ENCODE assay signal across 1 cellular context in the genomic region with DNA sequence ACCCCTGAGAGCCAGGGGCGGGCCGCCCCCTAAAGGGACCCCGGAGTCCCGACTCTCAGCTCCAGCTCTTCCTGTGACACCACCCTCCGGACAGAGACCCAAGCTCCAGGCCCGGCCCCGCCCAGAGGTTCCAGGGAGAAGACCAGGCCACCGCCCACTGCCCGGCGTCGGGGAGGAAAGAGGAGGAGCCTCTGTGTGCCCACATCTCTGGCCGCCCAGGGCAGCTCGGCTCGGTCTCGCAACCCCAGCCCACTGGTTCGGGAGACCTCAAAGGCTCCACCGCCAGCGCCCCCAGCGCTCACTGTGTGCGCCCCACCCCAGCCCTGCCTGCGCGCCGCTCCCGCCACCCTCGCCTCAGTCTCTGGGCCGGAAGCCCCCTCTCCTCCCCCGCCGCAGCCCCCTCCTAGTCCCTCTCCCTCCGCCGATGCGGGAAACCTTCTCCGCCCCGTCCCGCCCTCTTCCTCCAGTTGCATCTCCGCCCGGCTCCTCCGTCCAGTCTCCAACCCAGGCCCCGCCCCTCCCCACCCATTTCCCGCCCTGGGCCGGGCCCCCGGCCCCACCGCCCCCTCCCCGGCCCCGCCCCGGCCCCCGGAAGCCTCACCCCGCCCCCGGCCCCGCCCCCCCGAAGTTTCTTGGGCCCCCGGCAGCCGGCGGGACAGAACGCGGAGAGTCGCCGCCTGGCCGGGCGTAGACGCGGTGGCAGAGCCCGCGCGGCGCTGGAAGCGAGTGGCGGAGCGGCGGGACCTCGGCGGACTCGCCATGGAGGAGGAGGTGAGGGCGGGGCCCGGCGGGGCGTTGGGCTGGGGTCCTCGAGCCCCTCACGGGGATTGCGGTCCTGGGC.
A peak's percentile ranks its signal among the peaks of the same experiment; 100 is the strongest.
TF ChIP-seq lines count a peak whose summit lies in the region.

A gene with protein sequence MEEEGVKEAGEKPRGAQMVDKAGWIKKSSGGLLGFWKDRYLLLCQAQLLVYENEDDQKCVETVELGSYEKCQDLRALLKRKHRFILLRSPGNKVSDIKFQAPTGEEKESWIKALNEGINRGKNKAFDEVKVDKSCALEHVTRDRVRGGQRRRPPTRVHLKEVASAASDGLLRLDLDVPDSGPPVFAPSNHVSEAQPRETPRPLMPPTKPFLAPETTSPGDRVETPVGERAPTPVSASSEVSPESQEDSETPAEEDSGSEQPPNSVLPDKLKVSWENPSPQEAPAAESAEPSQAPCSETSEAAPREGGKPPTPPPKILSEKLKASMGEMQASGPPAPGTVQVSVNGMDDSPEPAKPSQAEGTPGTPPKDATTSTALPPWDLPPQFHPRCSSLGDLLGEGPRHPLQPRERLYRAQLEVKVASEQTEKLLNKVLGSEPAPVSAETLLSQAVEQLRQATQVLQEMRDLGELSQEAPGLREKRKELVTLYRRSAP (plus strand): TSS at position 658 of the 841 bp plus-strand sequence. CDS start 102 bp downstream, at position 760.

TF ChIP-seq in HepG2, 621 proteins besides CTCF, POLR2A, EP300 and RAD21 (continued from another document and continues in another):
- TF ChIP-seq SIN3A (IDR thresholded peaks at IDR 0.05; ENCODE audit: borderline replicate concordance, low read depth, low read length), result peak; percentile 73; the same call in 1 of the 2 replicates
- peak; percentile 40 for TF ChIP-seq GABPA (IDR thresholded peaks at IDR 0.05; ENCODE audit: low read depth, low read length)
- peak; percentile 69 for TF ChIP-seq GABPA (CRISPR knock-in tag; IDR thresholded peaks at IDR 0.05; ENCODE audit: low read depth)
- no peak for TF ChIP-seq BRD4 (CRISPR knock-in tag; IDR thresholded peaks at IDR 0.05)
- no peak for TF ChIP-seq ZIK1 (CRISPR knock-in tag; IDR thresholded peaks at IDR 0.05; ENCODE audit: borderline replicate concordance, low read depth)
- TF ChIP-seq, protein P1, sequence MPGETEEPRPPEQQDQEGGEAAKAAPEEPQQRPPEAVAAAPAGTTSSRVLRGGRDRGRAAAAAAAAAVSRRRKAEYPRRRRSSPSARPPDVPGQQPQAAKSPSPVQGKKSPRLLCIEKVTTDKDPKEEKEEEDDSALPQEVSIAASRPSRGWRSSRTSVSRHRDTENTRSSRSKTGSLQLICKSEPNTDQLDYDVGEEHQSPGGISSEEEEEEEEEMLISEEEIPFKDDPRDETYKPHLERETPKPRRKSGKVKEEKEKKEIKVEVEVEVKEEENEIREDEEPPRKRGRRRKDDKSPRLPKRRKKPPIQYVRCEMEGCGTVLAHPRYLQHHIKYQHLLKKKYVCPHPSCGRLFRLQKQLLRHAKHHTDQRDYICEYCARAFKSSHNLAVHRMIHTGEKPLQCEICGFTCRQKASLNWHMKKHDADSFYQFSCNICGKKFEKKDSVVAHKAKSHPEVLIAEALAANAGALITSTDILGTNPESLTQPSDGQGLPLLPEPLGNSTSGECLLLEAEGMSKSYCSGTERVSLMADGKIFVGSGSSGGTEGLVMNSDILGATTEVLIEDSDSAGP (CRISPR knock-in tag; IDR thresholded peaks at IDR 0.05; ENCODE audit: borderline replicate concordance), result peak; percentile 32; the same call in 1 of the 2 replicates
- TF ChIP-seq KLF11 (CRISPR knock-in tag; IDR thresholded peaks at IDR 0.05), result 0 out of 2 replicates have a peak, but pooled peaks have one; percentile 35
- no peak for TF ChIP-seq PLRG1 (conservative IDR thresholded peaks at IDR 0.05)
- TF ChIP-seq, protein P2, sequence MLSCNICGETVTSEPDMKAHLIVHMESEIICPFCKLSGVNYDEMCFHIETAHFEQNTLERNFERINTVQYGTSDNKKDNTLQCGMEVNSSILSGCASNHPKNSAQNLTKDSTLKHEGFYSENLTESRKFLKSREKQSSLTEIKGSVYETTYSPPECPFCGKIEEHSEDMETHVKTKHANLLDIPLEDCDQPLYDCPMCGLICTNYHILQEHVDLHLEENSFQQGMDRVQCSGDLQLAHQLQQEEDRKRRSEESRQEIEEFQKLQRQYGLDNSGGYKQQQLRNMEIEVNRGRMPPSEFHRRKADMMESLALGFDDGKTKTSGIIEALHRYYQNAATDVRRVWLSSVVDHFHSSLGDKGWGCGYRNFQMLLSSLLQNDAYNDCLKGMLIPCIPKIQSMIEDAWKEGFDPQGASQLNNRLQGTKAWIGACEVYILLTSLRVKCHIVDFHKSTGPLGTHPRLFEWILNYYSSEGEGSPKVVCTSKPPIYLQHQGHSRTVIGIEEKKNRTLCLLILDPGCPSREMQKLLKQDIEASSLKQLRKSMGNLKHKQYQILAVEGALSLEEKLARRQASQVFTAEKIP (CRISPR knock-in tag; IDR thresholded peaks at IDR 0.05; ENCODE audit: borderline replicate concordance), result no peak
- TF ChIP-seq, protein P3, sequence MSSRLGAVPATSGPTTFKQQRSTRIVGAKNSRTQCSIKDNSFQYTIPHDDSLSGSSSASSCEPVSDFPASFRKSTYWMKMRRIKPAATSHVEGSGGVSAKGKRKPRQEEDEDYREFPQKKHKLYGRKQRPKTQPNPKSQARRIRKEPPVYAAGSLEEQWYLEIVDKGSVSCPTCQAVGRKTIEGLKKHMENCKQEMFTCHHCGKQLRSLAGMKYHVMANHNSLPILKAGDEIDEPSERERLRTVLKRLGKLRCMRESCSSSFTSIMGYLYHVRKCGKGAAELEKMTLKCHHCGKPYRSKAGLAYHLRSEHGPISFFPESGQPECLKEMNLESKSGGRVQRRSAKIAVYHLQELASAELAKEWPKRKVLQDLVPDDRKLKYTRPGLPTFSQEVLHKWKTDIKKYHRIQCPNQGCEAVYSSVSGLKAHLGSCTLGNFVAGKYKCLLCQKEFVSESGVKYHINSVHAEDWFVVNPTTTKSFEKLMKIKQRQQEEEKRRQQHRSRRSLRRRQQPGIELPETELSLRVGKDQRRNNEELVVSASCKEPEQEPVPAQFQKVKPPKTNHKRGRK (CRISPR knock-in tag; IDR thresholded peaks at IDR 0.05), result no peak
- 0 out of 2 replicates have a peak, but pooled peaks have one; percentile 32 for TF ChIP-seq NKX3-1 (CRISPR knock-in tag; IDR thresholded peaks at IDR 0.05)
- no peak for TF ChIP-seq ZNF576 (CRISPR knock-in tag; IDR thresholded peaks at IDR 0.05)
- no peak for TF ChIP-seq CC2D1A (CRISPR knock-in tag; IDR thresholded peaks at IDR 0.05)
- TF ChIP-seq ZNF883 (CRISPR knock-in tag; IDR thresholded peaks at IDR 0.05; ENCODE audit: not compliant biosample characterization), result peak; percentile 20
- TF ChIP-seq KDM6A (CRISPR knock-in tag; IDR thresholded peaks at IDR 0.05; ENCODE audit: low read depth), result no peak
- TF ChIP-seq BCL6 (CRISPR knock-in tag; IDR thresholded peaks at IDR 0.05), result no peak; the same call in 1 of the 2 replicates
- no peak for TF ChIP-seq ZNF557 (CRISPR knock-in tag; IDR thresholded peaks at IDR 0.05)
- TF ChIP-seq HCFC1 (IDR thresholded peaks at IDR 0.05; ENCODE audit: low read depth, low read length), result no peak
- TF ChIP-seq CHD4 (IDR thresholded peaks at IDR 0.05; ENCODE audit: borderline replicate concordance, low read length), result no peak
- TF ChIP-seq CBX1 (IDR thresholded peaks at IDR 0.05; ENCODE audit: low read depth), result no peak
- TF ChIP-seq, protein P4, sequence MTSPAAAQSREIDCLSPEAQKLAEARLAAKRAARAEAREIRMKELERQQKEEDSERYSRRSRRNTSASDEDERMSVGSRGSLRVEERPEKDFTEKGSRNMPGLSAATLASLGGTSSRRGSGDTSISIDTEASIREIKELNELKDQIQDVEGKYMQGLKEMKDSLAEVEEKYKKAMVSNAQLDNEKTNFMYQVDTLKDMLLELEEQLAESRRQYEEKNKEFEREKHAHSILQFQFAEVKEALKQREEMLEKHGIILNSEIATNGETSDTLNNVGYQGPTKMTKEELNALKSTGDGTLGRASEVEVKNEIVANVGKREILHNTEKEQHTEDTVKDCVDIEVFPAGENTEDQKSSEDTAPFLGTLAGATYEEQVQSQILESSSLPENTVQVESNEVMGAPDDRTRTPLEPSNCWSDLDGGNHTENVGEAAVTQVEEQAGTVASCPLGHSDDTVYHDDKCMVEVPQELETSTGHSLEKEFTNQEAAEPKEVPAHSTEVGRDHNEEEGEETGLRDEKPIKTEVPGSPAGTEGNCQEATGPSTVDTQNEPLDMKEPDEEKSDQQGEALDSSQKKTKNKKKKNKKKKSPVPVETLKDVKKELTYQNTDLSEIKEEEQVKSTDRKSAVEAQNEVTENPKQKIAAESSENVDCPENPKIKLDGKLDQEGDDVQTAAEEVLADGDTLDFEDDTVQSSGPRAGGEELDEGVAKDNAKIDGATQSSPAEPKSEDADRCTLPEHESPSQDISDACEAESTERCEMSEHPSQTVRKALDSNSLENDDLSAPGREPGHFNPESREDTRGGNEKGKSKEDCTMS (CRISPR knock-in tag; conservative IDR thresholded peaks at IDR 0.05), result no peak
- TF ChIP-seq TOPORS (CRISPR knock-in tag; IDR thresholded peaks at IDR 0.05), result no peak
- no peak for TF ChIP-seq ZNF616 (CRISPR knock-in tag; IDR thresholded peaks at IDR 0.05; ENCODE audit: low read depth)
- no peak for TF ChIP-seq CREM (IDR thresholded peaks at IDR 0.05)
- no peak for TF ChIP-seq CREM (CRISPR knock-in tag; IDR thresholded peaks at IDR 0.05)
- no peak for TF ChIP-seq ZZZ3 (CRISPR knock-in tag; IDR thresholded peaks at IDR 0.05; ENCODE audit: borderline replicate concordance)
- no peak for TF ChIP-seq ZNF124 (CRISPR knock-in tag; IDR thresholded peaks at IDR 0.05)
- peak; percentile 82 for TF ChIP-seq POLR2G (IDR thresholded peaks at IDR 0.05; ENCODE audit: low read depth, low read length)
- TF ChIP-seq ZFP36L1 (CRISPR knock-in tag; IDR thresholded peaks at IDR 0.05), result no peak
- TF ChIP-seq ZNF879 (CRISPR knock-in tag; IDR thresholded peaks at IDR 0.05), result no peak
- no peak for TF ChIP-seq TAF15 (IDR thresholded peaks at IDR 0.05; ENCODE audit: low read depth, low read length, poor library complexity, severe bottlenecking)
- TF ChIP-seq RBM22 (optimal IDR thresholded peaks at IDR 0.05; ENCODE audit: low read length), result no peak
- no peak for TF ChIP-seq KMT2A (CRISPR knock-in tag; IDR thresholded peaks at IDR 0.05)
- no peak for TF ChIP-seq PAF1 (CRISPR knock-in tag; IDR thresholded peaks at IDR 0.05)
- peak; percentile 64; the same call in 1 of the 2 replicates for TF ChIP-seq YEATS4 (CRISPR knock-in tag; IDR thresholded peaks at IDR 0.05; ENCODE audit: borderline replicate concordance)
- no peak for TF ChIP-seq ZNF615 (CRISPR knock-in tag; IDR thresholded peaks at IDR 0.05; ENCODE audit: borderline replicate concordance)
- TF ChIP-seq CHD2 (IDR thresholded peaks at IDR 0.05; ENCODE audit: low read depth, low read length), result no peak
- TF ChIP-seq NFE2L2 (IDR thresholded peaks at IDR 0.05; ENCODE audit: low read length), result no peak
- peak; percentile 47; the same call in 1 of the 2 replicates for TF ChIP-seq HOXA3 (CRISPR knock-in tag; IDR thresholded peaks at IDR 0.05)
- TF ChIP-seq FOXM1 (CRISPR knock-in tag; IDR thresholded peaks at IDR 0.05), result no peak
- no peak for TF ChIP-seq ZNF34 (CRISPR knock-in tag; IDR thresholded peaks at IDR 0.05; ENCODE audit: borderline replicate concordance)
- TF ChIP-seq, protein P5, sequence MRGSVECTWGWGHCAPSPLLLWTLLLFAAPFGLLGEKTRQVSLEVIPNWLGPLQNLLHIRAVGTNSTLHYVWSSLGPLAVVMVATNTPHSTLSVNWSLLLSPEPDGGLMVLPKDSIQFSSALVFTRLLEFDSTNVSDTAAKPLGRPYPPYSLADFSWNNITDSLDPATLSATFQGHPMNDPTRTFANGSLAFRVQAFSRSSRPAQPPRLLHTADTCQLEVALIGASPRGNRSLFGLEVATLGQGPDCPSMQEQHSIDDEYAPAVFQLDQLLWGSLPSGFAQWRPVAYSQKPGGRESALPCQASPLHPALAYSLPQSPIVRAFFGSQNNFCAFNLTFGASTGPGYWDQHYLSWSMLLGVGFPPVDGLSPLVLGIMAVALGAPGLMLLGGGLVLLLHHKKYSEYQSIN (CRISPR knock-in tag; IDR thresholded peaks at IDR 0.05; ENCODE audit: borderline replicate concordance), result no peak
- TF ChIP-seq NAIF1 (CRISPR knock-in tag; IDR thresholded peaks at IDR 0.05; ENCODE audit: borderline replicate concordance), result 0 out of 2 replicates have a peak, but pooled peaks have one; percentile 26
- TF ChIP-seq MAF1 (CRISPR knock-in tag; IDR thresholded peaks at IDR 0.05; ENCODE audit: borderline replicate concordance), result no peak
- TF ChIP-seq RNF2 (conservative IDR thresholded peaks at IDR 0.05; ENCODE audit: low read depth), result no peak
- TF ChIP-seq, protein P6, sequence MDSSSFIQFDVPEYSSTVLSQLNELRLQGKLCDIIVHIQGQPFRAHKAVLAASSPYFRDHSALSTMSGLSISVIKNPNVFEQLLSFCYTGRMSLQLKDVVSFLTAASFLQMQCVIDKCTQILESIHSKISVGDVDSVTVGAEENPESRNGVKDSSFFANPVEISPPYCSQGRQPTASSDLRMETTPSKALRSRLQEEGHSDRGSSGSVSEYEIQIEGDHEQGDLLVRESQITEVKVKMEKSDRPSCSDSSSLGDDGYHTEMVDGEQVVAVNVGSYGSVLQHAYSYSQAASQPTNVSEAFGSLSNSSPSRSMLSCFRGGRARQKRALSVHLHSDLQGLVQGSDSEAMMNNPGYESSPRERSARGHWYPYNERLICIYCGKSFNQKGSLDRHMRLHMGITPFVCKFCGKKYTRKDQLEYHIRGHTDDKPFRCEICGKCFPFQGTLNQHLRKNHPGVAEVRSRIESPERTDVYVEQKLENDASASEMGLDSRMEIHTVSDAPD (CRISPR knock-in tag; IDR thresholded peaks at IDR 0.05), result no peak
- peak; percentile 75; the same call in 1 of the 2 replicates for TF ChIP-seq KLF12 (CRISPR knock-in tag; IDR thresholded peaks at IDR 0.05; ENCODE audit: borderline replicate concordance)
- TF ChIP-seq ZNF30 (CRISPR knock-in tag; IDR thresholded peaks at IDR 0.05), result no peak
- TF ChIP-seq ZNF572 (CRISPR knock-in tag; IDR thresholded peaks at IDR 0.05), result no peak
- TF ChIP-seq ZNF326 (CRISPR knock-in tag; IDR thresholded peaks at IDR 0.05; ENCODE audit: borderline replicate concordance), result no peak
- TF ChIP-seq GPN1 (CRISPR knock-in tag; IDR thresholded peaks at IDR 0.05; ENCODE audit: borderline replicate concordance), result no peak
- 0 out of 2 replicates have a peak, but pooled peaks have one; percentile 9 for TF ChIP-seq ATF7-NPFF (CRISPR knock-in tag; IDR thresholded peaks at IDR 0.05; ENCODE audit: low read depth)
- peak; percentile 35; the same call in 1 of the 2 replicates for TF ChIP-seq ELF3 (CRISPR knock-in tag; IDR thresholded peaks at IDR 0.05)
- TF ChIP-seq ZNF225 (CRISPR knock-in tag; IDR thresholded peaks at IDR 0.05), result no peak
- TF ChIP-seq, protein P7, sequence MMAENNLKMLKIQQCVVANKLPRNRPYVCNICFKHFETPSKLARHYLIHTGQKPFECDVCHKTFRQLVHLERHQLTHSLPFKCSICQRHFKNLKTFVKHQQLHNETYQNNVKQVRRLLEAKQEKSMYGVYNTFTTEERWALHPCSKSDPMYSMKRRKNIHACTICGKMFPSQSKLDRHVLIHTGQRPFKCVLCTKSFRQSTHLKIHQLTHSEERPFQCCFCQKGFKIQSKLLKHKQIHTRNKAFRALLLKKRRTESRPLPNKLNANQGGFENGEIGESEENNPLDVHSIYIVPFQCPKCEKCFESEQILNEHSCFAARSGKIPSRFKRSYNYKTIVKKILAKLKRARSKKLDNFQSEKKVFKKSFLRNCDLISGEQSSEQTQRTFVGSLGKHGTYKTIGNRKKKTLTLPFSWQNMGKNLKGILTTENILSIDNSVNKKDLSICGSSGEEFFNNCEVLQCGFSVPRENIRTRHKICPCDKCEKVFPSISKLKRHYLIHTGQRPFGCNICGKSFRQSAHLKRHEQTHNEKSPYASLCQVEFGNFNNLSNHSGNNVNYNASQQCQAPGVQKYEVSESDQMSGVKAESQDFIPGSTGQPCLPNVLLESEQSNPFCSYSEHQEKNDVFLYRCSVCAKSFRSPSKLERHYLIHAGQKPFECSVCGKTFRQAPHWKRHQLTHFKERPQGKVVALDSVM (CRISPR knock-in tag; IDR thresholded peaks at IDR 0.05), result no peak
- TF ChIP-seq ZNF484 (CRISPR knock-in tag; IDR thresholded peaks at IDR 0.05; ENCODE audit: borderline replicate concordance, low read depth), result no peak
